Comparison of ENCODE assay signal across 32 cellular contexts in genomic region chr11:8122173-8122572, GRCh38. TPM values are rescaled to one million over a fixed set of nuclear protein-coding genes. Genes with fewer than 3 reads are reported as not detected.
"Had no signal": no experiment of that assay in that cellular context is flagged by ENCODE, and none has a peak within 500 bp of the region (broad histone marks: within the 10 kb centered on the region; RNA-seq: fewer than 3 reads in every experiment).

No MANE protein-coding gene starts in this region.

- H3K27me3 ChIP-seq: neural progenitor cell, ovary, spleen, suprapubic skin, testis, tibial artery, transverse colon, upper lobe of right lung, uterus had no signal

- H3K27me3 Mint-ChIP-seq: progenitor cell of endocrine pancreas; stimulated activated memory B cell treated with anti-CD40 and anti-IgM and Interleukin-4, amounts not matched to agents 10 μg/mL and 1 μg/mL and 100 μg/mL, for 72 hours; stimulated activated naive CD8-positive, alpha-beta T cell treated with anti-CD3 and anti-CD28 coated beads, Interleukin-15, amount 100 ng/mL, for 72 hours; type B pancreatic cell had no signal

- ATAC-seq: natural killer cell; psoas muscle; right cardiac atrium; sciatic nerve; stimulated activated memory B cell treated with anti-CD40 and anti-IgM and Interleukin-4, amounts not matched to agents 10 μg/mL and 1 μg/mL and 100 μg/mL, for 72 hours; stimulated activated naive CD8-positive, alpha-beta T cell treated with anti-CD3 and anti-CD28 coated beads, Interleukin-15, amount 100 ng/mL, for 72 hours; stimulated activated naive CD8-positive, alpha-beta T cell treated with anti-CD3 and anti-CD28 coated beads, Interleukin-15, Interleukin-2, amounts not matched to agents 100 U/mL and 50 U/mL, for 24 hours; upper lobe of right lung had no signal

- H3K4me3 ChIP-seq: neural progenitor cell, ovary, psoas muscle, skin epidermis, smooth muscle cell, spleen, suprapubic skin, testis, tibial artery, transverse colon, upper lobe of right lung, uterus had no signal

- H3K27ac ChIP-seq: neural progenitor cell, ovary, parathyroid adenoma, psoas muscle, skin epidermis, spleen, suprapubic skin, testis, tibial artery, transverse colon, upper lobe of right lung, uterus had no signal

- H3K27ac Mint-ChIP-seq: natural killer cell; nephron; neural progenitor cell; progenitor cell of endocrine pancreas; stimulated activated memory B cell treated with anti-CD40 and anti-IgM and Interleukin-4, amounts not matched to agents 10 μg/mL and 1 μg/mL and 100 μg/mL, for 72 hours; stimulated activated naive CD8-positive, alpha-beta T cell treated with anti-CD3 and anti-CD28 coated beads, Interleukin-15, amount 100 ng/mL, for 72 hours; type B pancreatic cell had no signal

- H3K9me3 Mint-ChIP-seq: natural killer cell, type B pancreatic cell had no signal

- H3K9ac ChIP-seq: neural progenitor cell, parathyroid adenoma had no signal

- H3K4me3 Mint-ChIP-seq: natural killer cell; nephron; neural progenitor cell; stimulated activated memory B cell treated with anti-CD40 and anti-IgM and Interleukin-4, amounts not matched to agents 10 μg/mL and 1 μg/mL and 100 μg/mL, for 72 hours; stimulated activated naive CD8-positive, alpha-beta T cell treated with anti-CD3 and anti-CD28 coated beads, Interleukin-15, amount 100 ng/mL, for 72 hours; type B pancreatic cell had no signal

- H3K36me3 ChIP-seq: ovary, suprapubic skin, transverse colon, upper lobe of right lung, uterus had no signal

- H3K4me2 ChIP-seq: neural progenitor cell, smooth muscle cell had no signal

- H3K4me1 Mint-ChIP-seq: natural killer cell; nephron; neural progenitor cell; stimulated activated memory B cell treated with anti-CD40 and anti-IgM and Interleukin-4, amounts not matched to agents 10 μg/mL and 1 μg/mL and 100 μg/mL, for 72 hours; stimulated activated naive CD8-positive, alpha-beta T cell treated with anti-CD3 and anti-CD28 coated beads, Interleukin-15, amount 100 ng/mL, for 72 hours had no signal

- DNase-seq: natural killer cell; occipital lobe; ovary; posterior cingulate gyrus; psoas muscle; right cardiac atrium; spleen; stimulated activated CD4-positive, alpha-beta T cell treated with anti-CD3 and anti-CD28 coated beads, Interleukin-12 subunit alpha, Interleukin-12 subunit beta, amount 100 ng/mL, for 4 hours; stimulated activated CD4-positive, alpha-beta T cell treated with anti-CD3 and anti-CD28 coated beads, Interleukin-1b, Interleukin-23, amount 100 ng/mL, for 48 hours; stimulated activated CD4-positive, alpha-beta T cell treated with anti-CD3 and anti-CD28 coated beads, Interleukin-4, amount 100 ng/mL, for 1 hour; stimulated activated CD4-positive, alpha-beta T cell treated with anti-CD3 and anti-CD28 coated beads, Interleukin-4, amount 100 ng/mL, for 4 hours; stimulated activated CD8-positive, alpha-beta memory T cell treated with anti-CD3 and anti-CD28 coated beads, Interleukin-4, amount 100 ng/mL, for 48 hours; stimulated activated naive CD4-positive, alpha-beta T cell; stimulated activated naive CD8-positive, alpha-beta T cell treated with anti-CD3 and anti-CD28 coated beads, Interleukin-15, amount 100 ng/mL, for 72 hours; stimulated activated naive CD8-positive, alpha-beta T cell treated with anti-CD3 and anti-CD28 coated beads, Interleukin-15, Interleukin-2, amounts not matched to agents 100 U/mL and 50 U/mL, for 24 hours; substantia nigra; testis; tibial artery; transverse colon; upper lobe of right lung; uterus had no signal

- H3K9me3 ChIP-seq: ovary, suprapubic skin, testis, tibial artery, transverse colon, upper lobe of right lung, uterus had no signal

- H2AFZ ChIP-seq: neural progenitor cell, parathyroid adenoma had no signal

- H3K36me3 Mint-ChIP-seq: natural killer cell, type B pancreatic cell had no signal

- H3K4me1 ChIP-seq: neural progenitor cell, parathyroid adenoma, psoas muscle, spleen, suprapubic skin, testis, tibial artery, transverse colon, upper lobe of right lung, uterus had no signal

RNA-seq across cellular contexts. Expression of gene TUB, which starts 41.2 kb away (rescaled TPM):
- total RNA-seq: natural killer cell had no signal

RNA-seq across cellular contexts. Expression of gene RIC3, which starts 46.7 kb away (rescaled TPM):
- total RNA-seq: osteoblast had no signal
